In the genomic region with DNA sequence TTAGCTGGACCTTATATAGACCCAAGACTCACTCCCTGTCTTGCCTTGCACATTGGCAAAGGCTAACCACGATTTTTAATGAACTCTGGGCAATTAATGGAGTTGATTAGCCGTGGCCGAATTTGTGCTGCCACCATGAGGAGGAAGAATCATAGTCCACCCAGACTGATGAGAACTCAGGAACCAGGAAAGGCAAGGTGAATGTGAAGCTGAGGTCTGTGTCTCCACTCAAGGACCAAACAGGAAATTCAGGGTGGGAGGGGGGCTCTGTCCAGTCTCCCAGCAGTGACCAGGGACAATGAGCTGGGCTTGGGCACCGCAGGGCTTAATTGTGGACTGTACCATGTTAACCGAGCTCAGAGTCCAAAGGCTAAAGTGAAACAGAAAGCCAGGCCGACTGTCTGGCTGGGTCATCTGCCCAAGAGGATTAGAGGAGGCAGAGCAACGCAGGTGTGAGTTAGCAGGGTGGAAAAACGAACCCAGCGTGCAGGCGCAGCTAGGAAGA, we compare ENCODE assay signal across 10 cellular contexts.
DNase-seq lines count a peak whose midpoint lies in the region; ATAC-seq and TF ChIP-seq lines count a peak whose summit lies in the region.
"Had no signal": no experiment of that assay in that cellular context is flagged by ENCODE, and none has a peak within 500 bp of the region (broad histone marks: within the 10 kb centered on the region; RNA-seq: fewer than 3 reads in every experiment).

No MANE protein-coding gene starts in this region.

- H3K27me3 Mint-ChIP-seq in immature natural killer cell (ENCODE audit: low read depth in 3 of 3), result peaks cover 0 to 14% (median 1%) of the 10 kb centered on the region in 3 donors

- H3K4me1 Mint-ChIP-seq in immature natural killer cell, result no peaks in the 10 kb centered on the region
- H3K4me1 Mint-ChIP-seq: activated CD4-positive, alpha-beta T cell treated with anti-CD3 and anti-CD28 coated beads, Interleukin-2, amount 10 ng/mL, durations not matched to agents 24 days and 14 days had no signal

- intact Hi-C loops in breast epithelium (cut with DNase I; ENCODE audit: low total_unique reads), result no loop called here

- no peak overlapping the region for H3K4me3 ChIP-seq in AG10803 (ENCODE audit: low read length)
- H3K4me3 ChIP-seq in breast epithelium, result peak overlapping the region in 2 of 3 donors; percentile 5 to 33
- no peak overlapping the region for H3K4me3 ChIP-seq in mesodermal cell (ENCODE audit: extremely low read depth, insufficient read depth, low read length, poor library complexity, severe bottlenecking)

- peak; percentile 64 for ATAC-seq in HG03442 (IDR thresholded peaks at IDR 0.05; ENCODE audit: unreplicated experiment)
- ATAC-seq in HG03469 (IDR thresholded peaks at IDR 0.05; ENCODE audit: unreplicated experiment), result no peak

- peak overlapping the region; percentile 29 to 61 for H3K27ac ChIP-seq in breast epithelium
- peak overlapping the region; percentile 76 for H3K27ac ChIP-seq in mesodermal cell (ENCODE audit: low read depth, low read length, severe bottlenecking)

- H3K27me3 ChIP-seq in breast epithelium, result no peaks in the 10 kb centered on the region

- TF ChIP-seq POLR2A in breast epithelium (IDR thresholded peaks at IDR 0.05), result no peak

- no peak overlapping the region for H3K27ac Mint-ChIP-seq in immature natural killer cell
- H3K27ac Mint-ChIP-seq: activated CD4-positive, alpha-beta T cell treated with anti-CD3 and anti-CD28 coated beads, Interleukin-2, amount 10 ng/mL, durations not matched to agents 24 days and 14 days; stimulated activated naive CD8-positive, alpha-beta T cell treated with anti-CD3 and anti-CD28 coated beads, Interleukin-15, Interleukin-2, amounts not matched to agents 100 ng/mL and 50 ng/mL, for 24 hours had no signal

- no peaks in the 10 kb centered on the region for H3K4me1 ChIP-seq in breast epithelium
- peaks cover 79% of the 10 kb centered on the region for H3K4me1 ChIP-seq in mesodermal cell (ENCODE audit: control insufficient read depth, insufficient read depth, low read length, poor library complexity, severe bottlenecking)

- no peaks in the 10 kb centered on the region for H3K36me3 ChIP-seq in breast epithelium
- no peaks in the 10 kb centered on the region for H3K36me3 ChIP-seq in mesodermal cell (ENCODE audit: control insufficient read depth, insufficient read depth, low read length)

- H3K9me3 ChIP-seq in breast epithelium (no peaks in the 10 kb centered on the region), mesodermal cell (ENCODE audit: control insufficient read depth, low read length) (no peaks in the 10 kb centered on the region)

- DNase-seq in AG10803 (ENCODE audit: low read depth) (peak; percentile 8), breast epithelium (ENCODE audit: low spot score in 2 of 2) (no peak), nucleus accumbens (lab: John Stamatoyannopoulos, UW) (no peak), immature natural killer cell (no peak), activated gamma-delta T cell treated with Interleukin-2 at 50 U/mL for 16 hours (no peak)
- DNase-seq: activated CD4-positive, alpha-beta T cell treated with anti-CD3 and anti-CD28 coated beads, Interleukin-2, amount 10 ng/mL, durations not matched to agents 24 days and 14 days had no signal

- WGBS in mesodermal cell (ENCODE audit: insufficient coverage in 2 of 2), 2 experiments, result 87 to 91% methylated on average over 10 of the region's 10 CpGs

- H3K36me3 Mint-ChIP-seq in immature natural killer cell, result no peaks in the 10 kb centered on the region

- TF ChIP-seq CTCF in AG10803 (conservative IDR thresholded peaks at IDR 0.05; ENCODE audit: low read length), result peak; percentile 30
- no peak for TF ChIP-seq CTCF in breast epithelium (IDR thresholded peaks at IDR 0.05)

- H3K4me3 Mint-ChIP-seq in immature natural killer cell, result no peak overlapping the region
- H3K4me3 Mint-ChIP-seq: activated CD4-positive, alpha-beta T cell treated with anti-CD3 and anti-CD28 coated beads, Interleukin-2, amount 10 ng/mL, durations not matched to agents 24 days and 14 days; stimulated activated naive CD8-positive, alpha-beta T cell treated with anti-CD3 and anti-CD28 coated beads, Interleukin-15, Interleukin-2, amounts not matched to agents 100 ng/mL and 50 ng/mL, for 24 hours had no signal

- H3K9me3 Mint-ChIP-seq in immature natural killer cell, result no peaks in the 10 kb centered on the region
- H3K9me3 Mint-ChIP-seq: activated CD4-positive, alpha-beta T cell treated with anti-CD3 and anti-CD28 coated beads, Interleukin-2, amount 10 ng/mL, durations not matched to agents 24 days and 14 days; stimulated activated naive CD8-positive, alpha-beta T cell treated with anti-CD3 and anti-CD28 coated beads, Interleukin-15, Interleukin-2, amounts not matched to agents 100 ng/mL and 50 ng/mL, for 24 hours had no signal

Comparison
In these comparisons a context has a peak if more than half of its experiments do, and no peak if none do; other contexts are left out.
1. H3K4me3 ChIP-seq: peak in breast epithelium (2 of 3); none in AG10803 (single experiment) and mesodermal cell (single experiment).